Comparison of ENCODE assay signal across 14 cellular contexts in genomic region chr2:220276736-220277444, GRCh38.
DNase-seq lines count a peak whose midpoint lies in the region; ATAC-seq, FAIRE-seq and TF ChIP-seq lines count a peak whose summit lies in the region.
"Had no signal": no experiment of that assay in that cellular context is flagged by ENCODE, and none has a peak within 500 bp of the region (broad histone marks: within the 10 kb centered on the region; RNA-seq: fewer than 3 reads in every experiment).

No MANE protein-coding gene starts in this region.

- CTCF ChIA-PET in Calu3 (lab: Charles Lee): no interaction called here

- ATAC-seq in foreskin keratinocyte (no peak), gastrocnemius medialis (peak; percentile 41 to 56), HG03280 (IDR thresholded peaks at IDR 0.05; ENCODE audit: unreplicated experiment) (no peak), GM19467 (IDR thresholded peaks at IDR 0.05; ENCODE audit: unreplicated experiment) (no peak)

- no peak for DNase-seq in Calu3
- DNase-seq in amniotic epithelial cell (ENCODE audit: low read depth): peak; percentile 86
- DNase-seq in foreskin keratinocyte: peak in 1 of 2 donors; percentile 22
- no peak for DNase-seq in gastrocnemius medialis
- DNase-seq in superior temporal gyrus (ENCODE audit: extremely low spot score): no peak
- no peak for DNase-seq in frontal cortex (ENCODE audit: low spot score in 2 of 2)
- DNase-seq: activated CD8-positive, alpha-beta memory T cell treated with anti-CD3 and anti-CD28 coated beads, Interleukin-2, amount 50 U/mL, for 48 hours; activated naive CD8-positive, alpha-beta T cell treated with anti-CD3 and anti-CD28 coated beads, Interleukin-2, amount 10 ng/mL, durations not matched to agents 7 days and 5 days; NK-92 treated with Interleukin-12 subunit alpha and Interleukin-12 subunit beta, amount 100 ng/mL, for 24 hours; posterior cingulate gyrus had no signal

- intact Hi-C loops in Calu3 (cut with micrococcal nuclease; ENCODE audit: unreplicated experiment): loop anchor here (5.0 kb wide), 2 partner anchors 50 to 140 kb away; no protein-coding TSS in a partner anchor
- intact Hi-C loops in gastrocnemius medialis (cut with DNase I; ENCODE audit: low total_unique reads): no loop called here

- H3K4me3 Mint-ChIP-seq in Calu3 (ENCODE audit: low read depth, unreplicated experiment): no peak overlapping the region
- H3K4me3 Mint-ChIP-seq: activated naive CD8-positive, alpha-beta T cell treated with anti-CD3 and anti-CD28 coated beads, Interleukin-2, amount 10 ng/mL, durations not matched to agents 7 days and 5 days had no signal

- TF ChIP-seq POLR2A in gastrocnemius medialis (IDR thresholded peaks at IDR 0.05): no peak

- H3K9me3 Mint-ChIP-seq in Calu3 (ENCODE audit: low read depth, unreplicated experiment): peaks cover 3% of the 10 kb centered on the region
- H3K9me3 Mint-ChIP-seq: activated naive CD8-positive, alpha-beta T cell treated with anti-CD3 and anti-CD28 coated beads, Interleukin-2, amount 10 ng/mL, durations not matched to agents 7 days and 5 days had no signal

- H3K27ac Mint-ChIP-seq in Calu3 (ENCODE audit: unreplicated experiment): peak overlapping the region; percentile 64
- H3K27ac Mint-ChIP-seq: activated naive CD8-positive, alpha-beta T cell treated with anti-CD3 and anti-CD28 coated beads, Interleukin-2, amount 10 ng/mL, durations not matched to agents 7 days and 5 days had no signal

- no TSS peak for BruUV-seq in Calu3 (replicated peaks; lab: Mats Ljungman, UMichigan)

- H3K36me3 ChIP-seq in gastrocnemius medialis: no peaks in the 10 kb centered on the region
- H3K36me3 ChIP-seq: stomach had no signal

- in situ Hi-C loops in gastrocnemius medialis (cut with MboI; ENCODE audit: low sequenced_read_pairs in 4 of 4): no loop called here

- H3K9me3 ChIP-seq in gastrocnemius medialis: no peaks in the 10 kb centered on the region
- H3K9me3 ChIP-seq: stomach had no signal

- H3K27me3 Mint-ChIP-seq in Calu3 (ENCODE audit: unreplicated experiment): no peaks in the 10 kb centered on the region
- H3K27me3 Mint-ChIP-seq: activated naive CD8-positive, alpha-beta T cell treated with anti-CD3 and anti-CD28 coated beads, Interleukin-2, amount 10 ng/mL, durations not matched to agents 7 days and 5 days had no signal

- H3K27ac ChIP-seq in foreskin keratinocyte (peak overlapping the region; percentile 79), gastrocnemius medialis (peak overlapping the region in 1 of 4 donors; percentile 39)
- H3K27ac ChIP-seq: SK-N-MC had no signal

- H3K27me3 ChIP-seq in foreskin keratinocyte: no peaks in the 10 kb centered on the region
- no peaks in the 10 kb centered on the region for H3K27me3 ChIP-seq in gastrocnemius medialis

- H3K36me3 Mint-ChIP-seq in Calu3 (ENCODE audit: insufficient read depth, unreplicated experiment): peaks cover 4% of the 10 kb centered on the region
- H3K36me3 Mint-ChIP-seq: activated naive CD8-positive, alpha-beta T cell treated with anti-CD3 and anti-CD28 coated beads, Interleukin-2, amount 10 ng/mL, durations not matched to agents 7 days and 5 days had no signal

- no peak overlapping the region for H3K4me3 ChIP-seq in gastrocnemius medialis
- H3K4me3 ChIP-seq: SK-N-MC, stomach had no signal

- no peak for FAIRE-seq in frontal cortex (lab: Jason Lieb, UNC)

- TF ChIP-seq CTCF in Calu3 (IDR thresholded peaks at IDR 0.05; ENCODE audit: unreplicated experiment) (no peak), foreskin keratinocyte (conservative IDR thresholded peaks at IDR 0.05) (no peak), gastrocnemius medialis (IDR thresholded peaks at IDR 0.05 in 4 of 5, conservative IDR thresholded peaks at IDR 0.05 in 1 of 5) (no peak)

- peaks cover 55% of the 10 kb centered on the region for H3K4me1 ChIP-seq in foreskin keratinocyte
- H3K4me1 ChIP-seq in gastrocnemius medialis: no peaks in the 10 kb centered on the region

- peaks cover 57% of the 10 kb centered on the region for H3K4me1 Mint-ChIP-seq in Calu3 (ENCODE audit: low read depth, unreplicated experiment)
- H3K4me1 Mint-ChIP-seq: activated naive CD8-positive, alpha-beta T cell treated with anti-CD3 and anti-CD28 coated beads, Interleukin-2, amount 10 ng/mL, durations not matched to agents 7 days and 5 days had no signal

Comparison
In these comparisons a context has a peak if more than half of its experiments do, and no peak if none do; other contexts are left out.
1. ATAC-seq: peak in gastrocnemius medialis (2 of 2); none in foreskin keratinocyte (single experiment), HG03280 (single experiment) and GM19467 (single experiment).